1 cellular context compared by ENCODE assay signal in genomic region chr2:236105955-236106607, GRCh38.
TF ChIP-seq lines count a peak whose summit lies in the region.

No MANE protein-coding gene starts in this region.

TF ChIP-seq in HepG2, 621 proteins besides CTCF, POLR2A, EP300 and RAD21 (continued from another document):
- TF ChIP-seq, protein P1, sequence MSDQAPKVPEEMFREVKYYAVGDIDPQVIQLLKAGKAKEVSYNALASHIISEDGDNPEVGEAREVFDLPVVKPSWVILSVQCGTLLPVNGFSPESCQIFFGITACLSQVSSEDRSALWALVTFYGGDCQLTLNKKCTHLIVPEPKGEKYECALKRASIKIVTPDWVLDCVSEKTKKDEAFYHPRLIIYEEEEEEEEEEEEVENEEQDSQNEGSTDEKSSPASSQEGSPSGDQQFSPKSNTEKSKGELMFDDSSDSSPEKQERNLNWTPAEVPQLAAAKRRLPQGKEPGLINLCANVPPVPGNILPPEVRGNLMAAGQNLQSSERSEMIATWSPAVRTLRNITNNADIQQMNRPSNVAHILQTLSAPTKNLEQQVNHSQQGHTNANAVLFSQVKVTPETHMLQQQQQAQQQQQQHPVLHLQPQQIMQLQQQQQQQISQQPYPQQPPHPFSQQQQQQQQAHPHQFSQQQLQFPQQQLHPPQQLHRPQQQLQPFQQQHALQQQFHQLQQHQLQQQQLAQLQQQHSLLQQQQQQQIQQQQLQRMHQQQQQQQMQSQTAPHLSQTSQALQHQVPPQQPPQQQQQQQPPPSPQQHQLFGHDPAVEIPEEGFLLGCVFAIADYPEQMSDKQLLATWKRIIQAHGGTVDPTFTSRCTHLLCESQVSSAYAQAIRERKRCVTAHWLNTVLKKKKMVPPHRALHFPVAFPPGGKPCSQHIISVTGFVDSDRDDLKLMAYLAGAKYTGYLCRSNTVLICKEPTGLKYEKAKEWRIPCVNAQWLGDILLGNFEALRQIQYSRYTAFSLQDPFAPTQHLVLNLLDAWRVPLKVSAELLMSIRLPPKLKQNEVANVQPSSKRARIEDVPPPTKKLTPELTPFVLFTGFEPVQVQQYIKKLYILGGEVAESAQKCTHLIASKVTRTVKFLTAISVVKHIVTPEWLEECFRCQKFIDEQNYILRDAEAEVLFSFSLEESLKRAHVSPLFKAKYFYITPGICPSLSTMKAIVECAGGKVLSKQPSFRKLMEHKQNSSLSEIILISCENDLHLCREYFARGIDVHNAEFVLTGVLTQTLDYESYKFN (CRISPR knock-in tag; conservative IDR thresholded peaks at IDR 0.05): peak; percentile 73
- TF ChIP-seq NFE2L2 (IDR thresholded peaks at IDR 0.05; ENCODE audit: low read length) (no peak), HNF4A (CRISPR knock-in tag; IDR thresholded peaks at IDR 0.05) (peak; percentile 92), ZSCAN12 (CRISPR knock-in tag; IDR thresholded peaks at IDR 0.05) (0 out of 2 replicates have a peak, but pooled peaks have one; percentile 41), ZNF678 (CRISPR knock-in tag; IDR thresholded peaks at IDR 0.05) (no peak), TARDBP (CRISPR knock-in tag; IDR thresholded peaks at IDR 0.05) (peak; percentile 59; the same call in 1 of the 2 replicates), SOX6 (IDR thresholded peaks at IDR 0.05) (no peak), SOX6 (CRISPR knock-in tag; IDR thresholded peaks at IDR 0.05) (peak; percentile 47), SIX1 (CRISPR knock-in tag; IDR thresholded peaks at IDR 0.05; ENCODE audit: borderline replicate concordance) (peak; percentile 63; the same call in 1 of the 2 replicates), ZBTB7B (CRISPR knock-in tag; IDR thresholded peaks at IDR 0.05) (no peak)
- TF ChIP-seq, protein P2, sequence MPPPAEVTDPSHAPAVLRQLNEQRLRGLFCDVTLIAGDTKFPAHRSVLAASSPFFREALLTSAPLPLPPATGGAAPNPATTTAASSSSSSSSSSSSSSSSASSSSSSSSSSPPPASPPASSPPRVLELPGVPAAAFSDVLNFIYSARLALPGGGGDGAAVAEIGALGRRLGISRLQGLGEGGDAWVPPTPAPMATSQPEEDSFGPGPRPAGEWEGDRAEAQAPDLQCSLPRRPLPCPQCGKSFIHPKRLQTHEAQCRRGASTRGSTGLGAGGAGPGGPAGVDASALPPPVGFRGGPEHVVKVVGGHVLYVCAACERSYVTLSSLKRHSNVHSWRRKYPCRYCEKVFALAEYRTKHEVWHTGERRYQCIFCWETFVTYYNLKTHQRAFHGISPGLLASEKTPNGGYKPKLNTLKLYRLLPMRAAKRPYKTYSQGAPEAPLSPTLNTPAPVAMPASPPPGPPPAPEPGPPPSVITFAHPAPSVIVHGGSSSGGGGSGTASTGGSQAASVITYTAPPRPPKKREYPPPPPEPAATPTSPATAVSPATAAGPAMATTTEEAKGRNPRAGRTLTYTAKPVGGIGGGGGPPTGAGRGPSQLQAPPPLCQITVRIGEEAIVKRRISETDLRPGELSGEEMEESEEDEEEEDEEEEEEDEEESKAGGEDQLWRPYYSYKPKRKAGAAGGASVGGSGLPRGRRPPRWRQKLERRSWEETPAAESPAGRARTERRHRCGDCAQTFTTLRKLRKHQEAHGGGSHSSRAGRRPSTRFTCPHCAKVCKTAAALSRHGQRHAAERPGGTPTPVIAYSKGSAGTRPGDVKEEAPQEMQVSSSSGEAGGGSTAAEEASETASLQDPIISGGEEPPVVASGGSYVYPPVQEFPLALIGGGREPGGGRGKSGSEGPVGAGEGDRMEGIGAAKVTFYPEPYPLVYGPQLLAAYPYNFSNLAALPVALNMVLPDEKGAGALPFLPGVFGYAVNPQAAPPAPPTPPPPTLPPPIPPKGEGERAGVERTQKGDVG (CRISPR knock-in tag; IDR thresholded peaks at IDR 0.05; ENCODE audit: borderline replicate concordance): no peak
